In the genomic region with DNA sequence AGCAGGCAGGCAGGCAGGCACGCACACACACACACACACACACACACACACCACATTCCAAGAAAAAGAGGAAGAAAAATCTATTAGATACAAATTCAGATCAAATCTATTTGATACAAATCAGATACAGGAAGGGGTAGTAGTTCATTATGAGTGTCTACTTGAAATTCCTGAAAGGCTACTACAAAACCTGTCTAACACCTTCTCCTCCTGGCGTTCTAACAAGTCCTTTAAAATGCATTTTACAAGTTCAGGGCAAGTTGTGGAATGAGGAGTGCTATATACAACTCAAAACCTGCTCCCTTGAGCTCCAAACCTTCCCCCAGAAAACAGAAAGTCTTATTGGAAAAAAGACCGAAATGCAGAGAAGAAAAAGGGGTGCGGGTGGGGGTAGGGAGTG, we compare ENCODE assay signal across 19 cellular contexts. TPM values are rescaled to one million over a fixed set of nuclear protein-coding genes. Genes with fewer than 3 reads are reported as not detected.
DNase-seq lines count a peak whose midpoint lies in the region; ATAC-seq and TF ChIP-seq lines count a peak whose summit lies in the region.
"Had no signal": no experiment of that assay in that cellular context is flagged by ENCODE, and none has a peak within 500 bp of the region (broad histone marks: within the 10 kb centered on the region; RNA-seq: fewer than 3 reads in every experiment).

No MANE protein-coding gene starts in this region.

- peak overlapping the region; percentile 10; the same call in 1 of the 2 replicates for H3K27ac ChIP-seq in HUES6 (ENCODE audit: low read depth, low read length)
- peak overlapping the region; percentile 12 for H3K27ac ChIP-seq in iPS-18a (ENCODE audit: low read length)
- H3K27ac ChIP-seq in suprapubic skin, result peak overlapping the region; percentile 87
- H3K27ac ChIP-seq: heart right ventricle, neutrophil, SK-N-MC, vagina had no signal

- peaks cover 37% of the 10 kb centered on the region for H3K4me1 ChIP-seq in HUES6 (ENCODE audit: control insufficient read depth, insufficient read depth, low read length)
- H3K4me1 ChIP-seq in iPS-18a (ENCODE audit: control insufficient read depth, low read depth, low read length), result peaks cover 18% of the 10 kb centered on the region
- peaks cover 36% of the 10 kb centered on the region for H3K4me1 ChIP-seq in suprapubic skin

- no peak for TF ChIP-seq POLR2A in suprapubic skin (IDR thresholded peaks at IDR 0.05)

- H3K9ac ChIP-seq in HUES6 (ENCODE audit: low read length) (no peak overlapping the region), iPS-18a (ENCODE audit: low read length) (no peak overlapping the region)

- WGBS in suprapubic skin, result 48% methylated on average over 4 of the region's 4 CpGs

- H3K9me3 ChIP-seq in HUES6 (ENCODE audit: control insufficient read depth, insufficient read depth, low read depth, low read length), result 0 out of 2 replicates have a peak, but pooled peaks cover 5% of the 10 kb centered on the region
- H3K9me3 ChIP-seq in iPS-18a (ENCODE audit: control insufficient read depth, low read depth, low read length), result no peaks in the 10 kb centered on the region
- H3K9me3 ChIP-seq in suprapubic skin, result no peaks in the 10 kb centered on the region
- H3K9me3 ChIP-seq: HAP-1, neutrophil, vagina had no signal

- intact Hi-C loops in MCF 10A (cut with micrococcal nuclease), result loop anchor here (2.0 to 5.0 kb wide), 2 partner anchors 49 to 86 kb away; no protein-coding TSS in a partner anchor

- TF ChIP-seq EP300 in suprapubic skin (IDR thresholded peaks at IDR 0.05), result no peak

- H3K9me3 Mint-ChIP-seq in MCF 10A (ENCODE audit: unreplicated experiment), result no peaks in the 10 kb centered on the region
- no peaks in the 10 kb centered on the region for H3K9me3 Mint-ChIP-seq in activated CD8-positive, alpha-beta T cell treated with anti-CD3 and anti-CD28 coated beads, Interleukin-2, amount 10 ng/mL, durations not matched to agents 7 days and 5 days (ENCODE audit: insufficient read depth)

- no peaks in the 10 kb centered on the region for H3K27me3 ChIP-seq in HUES6 (ENCODE audit: control insufficient read depth, insufficient read depth, low read length)
- H3K27me3 ChIP-seq in iPS-18a (ENCODE audit: control insufficient read depth, insufficient read depth, low read length), result no peaks in the 10 kb centered on the region
- no peaks in the 10 kb centered on the region for H3K27me3 ChIP-seq in suprapubic skin
- H3K27me3 ChIP-seq: heart right ventricle, neutrophil, vagina had no signal

- DNase-seq in MCF 10A (ENCODE audit: unreplicated experiment), result peak; percentile 28
- DNase-seq in suprapubic skin (ENCODE audit: low spot score in 2 of 2), result no peak
- no peak for DNase-seq in activated CD8-positive, alpha-beta T cell treated with anti-CD3 and anti-CD28 coated beads, Interleukin-2, amount 10 ng/mL, durations not matched to agents 7 days and 5 days
- no peak for DNase-seq in HK-2 (ENCODE audit: unreplicated experiment)
- DNase-seq: activated CD4-positive, alpha-beta T cell treated with anti-CD3 and anti-CD28 coated beads for 1 hour; EL; heart right ventricle; Karpas-422; NCI-H82; right cardiac atrium; stimulated activated naive CD8-positive, alpha-beta T cell treated with anti-CD3 and anti-CD28 coated beads, Interleukin-15, Interleukin-2, amounts not matched to agents 100 U/mL and 50 U/mL, for 24 hours; T-helper 9 cell had no signal

- H3K36me3 ChIP-seq in HUES6 (ENCODE audit: control insufficient read depth, insufficient read depth, low read length), result no peaks in the 10 kb centered on the region
- no peaks in the 10 kb centered on the region for H3K36me3 ChIP-seq in iPS-18a (ENCODE audit: control insufficient read depth, low read depth, low read length)
- H3K36me3 ChIP-seq in suprapubic skin, result no peaks in the 10 kb centered on the region
- H3K36me3 ChIP-seq: HAP-1, heart right ventricle, neutrophil, vagina had no signal

- H3K36me3 Mint-ChIP-seq in MCF 10A (ENCODE audit: insufficient read depth, unreplicated experiment), result no peaks in the 10 kb centered on the region
- H3K36me3 Mint-ChIP-seq in activated CD8-positive, alpha-beta T cell treated with anti-CD3 and anti-CD28 coated beads, Interleukin-2, amount 10 ng/mL, durations not matched to agents 7 days and 5 days (ENCODE audit: low read depth), result no peaks in the 10 kb centered on the region

- CTCF ChIA-PET in MCF 10A (lab: Yijun Ruan, JAX), result interaction anchor here (1.0 kb wide), 1 partner anchor 140 kb away, joined by 4 read pairs; no protein-coding TSS in a partner anchor
- CTCF ChIA-PET in activated CD8-positive, alpha-beta T cell treated with anti-CD3 and anti-CD28 coated beads, Interleukin-2, amount 10 ng/mL, durations not matched to agents 7 days and 5 days (lab: Charles Lee), result no interaction called here

- H3K27me3 Mint-ChIP-seq in MCF 10A (ENCODE audit: insufficient read depth, unreplicated experiment), result no peaks in the 10 kb centered on the region
- H3K27me3 Mint-ChIP-seq in activated CD8-positive, alpha-beta T cell treated with anti-CD3 and anti-CD28 coated beads, Interleukin-2, amount 10 ng/mL, durations not matched to agents 7 days and 5 days (ENCODE audit: low read depth), result no peaks in the 10 kb centered on the region

- ATAC-seq in HG03039 (IDR thresholded peaks at IDR 0.05; ENCODE audit: unreplicated experiment), result no peak
- no peak for ATAC-seq in activated CD8-positive, alpha-beta T cell treated with anti-CD3 and anti-CD28 coated beads, Interleukin-2, amount 10 ng/mL, durations not matched to agents 7 days and 5 days
- ATAC-seq: heart right ventricle, right cardiac atrium had no signal

- H3K27ac Mint-ChIP-seq in MCF 10A (ENCODE audit: low read depth, unreplicated experiment), result no peak overlapping the region
- H3K27ac Mint-ChIP-seq in activated CD8-positive, alpha-beta T cell treated with anti-CD3 and anti-CD28 coated beads, Interleukin-2, amount 10 ng/mL, durations not matched to agents 7 days and 5 days, result no peak overlapping the region

- POLR2A ChIA-PET in MCF 10A (lab: Yijun Ruan, JAX), result interaction anchor here (0.6 to 6.8 kb wide), 13 partner anchors 16 to 717 kb away, joined by 3 to 103 read pairs (median 3); no protein-coding TSS in a partner anchor
- POLR2A ChIA-PET in activated CD8-positive, alpha-beta T cell treated with anti-CD3 and anti-CD28 coated beads, Interleukin-2, amount 10 ng/mL, durations not matched to agents 7 days and 5 days (lab: Charles Lee), result interaction anchor here (0.6 kb wide), 1 partner anchor 1236 kb away, joined by 3 read pairs; no protein-coding TSS in a partner anchor

- no peak for TF ChIP-seq CTCF in MCF 10A (IDR thresholded peaks at IDR 0.05; ENCODE audit: unreplicated experiment)
- no peak for TF ChIP-seq CTCF in suprapubic skin (IDR thresholded peaks at IDR 0.05)

- H3K4me3 ChIP-seq in HUES6 (ENCODE audit: low read depth, low read length) (no peak overlapping the region), iPS-18a (ENCODE audit: low read length) (no peak overlapping the region), suprapubic skin (peak overlapping the region; percentile 27)
- H3K4me3 ChIP-seq: HAP-1, heart right ventricle, SK-N-MC had no signal

- peaks cover 12% of the 10 kb centered on the region for H3K4me1 Mint-ChIP-seq in MCF 10A (ENCODE audit: insufficient read depth, unreplicated experiment)
- H3K4me1 Mint-ChIP-seq in activated CD8-positive, alpha-beta T cell treated with anti-CD3 and anti-CD28 coated beads, Interleukin-2, amount 10 ng/mL, durations not matched to agents 7 days and 5 days (ENCODE audit: low read depth), result no peaks in the 10 kb centered on the region

- BruUV-seq in MCF 10A (replicated peaks; lab: Mats Ljungman, UMichigan), result TSS peak; percentile 71

- H3K4me3 Mint-ChIP-seq in MCF 10A (ENCODE audit: unreplicated experiment), result no peak overlapping the region
- no peak overlapping the region for H3K4me3 Mint-ChIP-seq in activated CD8-positive, alpha-beta T cell treated with anti-CD3 and anti-CD28 coated beads, Interleukin-2, amount 10 ng/mL, durations not matched to agents 7 days and 5 days

RNA-seq across cellular contexts. Expression of gene ARHGAP32, which starts 0.5 kb away (rescaled TPM):
- total RNA-seq in MCF 10A (2022) (62.6 and 71.3 TPM in 2 replicates), suprapubic skin (10 to 100 TPM; 49.5 to 93.4 (median 62.1) TPM)
- total RNA-seq in activated CD8-positive, alpha-beta T cell treated with anti-CD3 and anti-CD28 coated beads, Interleukin-2, amount 10 ng/mL, durations not matched to agents 7 days and 5 days, result 1 to 10 TPM; 2.0 to 2.5 TPM

Comparison
In these comparisons a context has a peak if more than half of its experiments do, and no peak if none do; other contexts are left out.
1. H3K27ac ChIP-seq: peak in every context shown above with its lines; median percentile 87 in suprapubic skin; 12 in iPS-18a; 10 in HUES6.
2. RNA of gene ARHGAP32, which starts 0.5 kb away (total RNA-seq): 49.5 to 93.4 TPM in suprapubic skin and 62.6 to 71.3 TPM in MCF 10A; 2.0 to 2.5 TPM in activated CD8-positive, alpha-beta T cell treated with anti-CD3 and anti-CD28 coated beads, Interleukin-2, amount 10 ng/mL, durations not matched to agents 7 days and 5 days; every median in the first group is over 10 times any median in the second.